In the genomic region with DNA sequence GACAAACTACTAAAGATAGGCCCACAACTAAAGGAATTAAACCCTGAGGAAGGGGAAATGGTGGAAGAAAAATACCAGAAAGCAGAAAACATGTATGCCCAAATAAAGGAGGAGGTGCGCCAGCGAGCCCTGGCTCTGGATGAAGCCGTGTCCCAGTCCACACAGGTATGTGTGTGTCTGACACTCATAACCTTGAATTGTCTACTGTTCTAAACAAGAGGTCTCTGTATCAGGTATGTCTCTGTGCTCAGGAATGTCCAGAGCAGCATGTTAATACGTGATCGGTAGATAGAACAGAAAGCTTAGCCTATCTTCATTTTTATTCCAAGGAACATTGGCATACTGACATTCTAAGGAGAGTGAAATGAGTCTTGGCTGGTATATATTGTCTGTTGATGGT, we compare ENCODE assay signal across 1 cellular context.
TF ChIP-seq lines count a peak whose summit lies in the region.

No MANE protein-coding gene starts in this region.

TF ChIP-seq in GM23338, 12 proteins besides CTCF, POLR2A, EP300 and RAD21 (continued from another document):
- TF ChIP-seq, protein P1, sequence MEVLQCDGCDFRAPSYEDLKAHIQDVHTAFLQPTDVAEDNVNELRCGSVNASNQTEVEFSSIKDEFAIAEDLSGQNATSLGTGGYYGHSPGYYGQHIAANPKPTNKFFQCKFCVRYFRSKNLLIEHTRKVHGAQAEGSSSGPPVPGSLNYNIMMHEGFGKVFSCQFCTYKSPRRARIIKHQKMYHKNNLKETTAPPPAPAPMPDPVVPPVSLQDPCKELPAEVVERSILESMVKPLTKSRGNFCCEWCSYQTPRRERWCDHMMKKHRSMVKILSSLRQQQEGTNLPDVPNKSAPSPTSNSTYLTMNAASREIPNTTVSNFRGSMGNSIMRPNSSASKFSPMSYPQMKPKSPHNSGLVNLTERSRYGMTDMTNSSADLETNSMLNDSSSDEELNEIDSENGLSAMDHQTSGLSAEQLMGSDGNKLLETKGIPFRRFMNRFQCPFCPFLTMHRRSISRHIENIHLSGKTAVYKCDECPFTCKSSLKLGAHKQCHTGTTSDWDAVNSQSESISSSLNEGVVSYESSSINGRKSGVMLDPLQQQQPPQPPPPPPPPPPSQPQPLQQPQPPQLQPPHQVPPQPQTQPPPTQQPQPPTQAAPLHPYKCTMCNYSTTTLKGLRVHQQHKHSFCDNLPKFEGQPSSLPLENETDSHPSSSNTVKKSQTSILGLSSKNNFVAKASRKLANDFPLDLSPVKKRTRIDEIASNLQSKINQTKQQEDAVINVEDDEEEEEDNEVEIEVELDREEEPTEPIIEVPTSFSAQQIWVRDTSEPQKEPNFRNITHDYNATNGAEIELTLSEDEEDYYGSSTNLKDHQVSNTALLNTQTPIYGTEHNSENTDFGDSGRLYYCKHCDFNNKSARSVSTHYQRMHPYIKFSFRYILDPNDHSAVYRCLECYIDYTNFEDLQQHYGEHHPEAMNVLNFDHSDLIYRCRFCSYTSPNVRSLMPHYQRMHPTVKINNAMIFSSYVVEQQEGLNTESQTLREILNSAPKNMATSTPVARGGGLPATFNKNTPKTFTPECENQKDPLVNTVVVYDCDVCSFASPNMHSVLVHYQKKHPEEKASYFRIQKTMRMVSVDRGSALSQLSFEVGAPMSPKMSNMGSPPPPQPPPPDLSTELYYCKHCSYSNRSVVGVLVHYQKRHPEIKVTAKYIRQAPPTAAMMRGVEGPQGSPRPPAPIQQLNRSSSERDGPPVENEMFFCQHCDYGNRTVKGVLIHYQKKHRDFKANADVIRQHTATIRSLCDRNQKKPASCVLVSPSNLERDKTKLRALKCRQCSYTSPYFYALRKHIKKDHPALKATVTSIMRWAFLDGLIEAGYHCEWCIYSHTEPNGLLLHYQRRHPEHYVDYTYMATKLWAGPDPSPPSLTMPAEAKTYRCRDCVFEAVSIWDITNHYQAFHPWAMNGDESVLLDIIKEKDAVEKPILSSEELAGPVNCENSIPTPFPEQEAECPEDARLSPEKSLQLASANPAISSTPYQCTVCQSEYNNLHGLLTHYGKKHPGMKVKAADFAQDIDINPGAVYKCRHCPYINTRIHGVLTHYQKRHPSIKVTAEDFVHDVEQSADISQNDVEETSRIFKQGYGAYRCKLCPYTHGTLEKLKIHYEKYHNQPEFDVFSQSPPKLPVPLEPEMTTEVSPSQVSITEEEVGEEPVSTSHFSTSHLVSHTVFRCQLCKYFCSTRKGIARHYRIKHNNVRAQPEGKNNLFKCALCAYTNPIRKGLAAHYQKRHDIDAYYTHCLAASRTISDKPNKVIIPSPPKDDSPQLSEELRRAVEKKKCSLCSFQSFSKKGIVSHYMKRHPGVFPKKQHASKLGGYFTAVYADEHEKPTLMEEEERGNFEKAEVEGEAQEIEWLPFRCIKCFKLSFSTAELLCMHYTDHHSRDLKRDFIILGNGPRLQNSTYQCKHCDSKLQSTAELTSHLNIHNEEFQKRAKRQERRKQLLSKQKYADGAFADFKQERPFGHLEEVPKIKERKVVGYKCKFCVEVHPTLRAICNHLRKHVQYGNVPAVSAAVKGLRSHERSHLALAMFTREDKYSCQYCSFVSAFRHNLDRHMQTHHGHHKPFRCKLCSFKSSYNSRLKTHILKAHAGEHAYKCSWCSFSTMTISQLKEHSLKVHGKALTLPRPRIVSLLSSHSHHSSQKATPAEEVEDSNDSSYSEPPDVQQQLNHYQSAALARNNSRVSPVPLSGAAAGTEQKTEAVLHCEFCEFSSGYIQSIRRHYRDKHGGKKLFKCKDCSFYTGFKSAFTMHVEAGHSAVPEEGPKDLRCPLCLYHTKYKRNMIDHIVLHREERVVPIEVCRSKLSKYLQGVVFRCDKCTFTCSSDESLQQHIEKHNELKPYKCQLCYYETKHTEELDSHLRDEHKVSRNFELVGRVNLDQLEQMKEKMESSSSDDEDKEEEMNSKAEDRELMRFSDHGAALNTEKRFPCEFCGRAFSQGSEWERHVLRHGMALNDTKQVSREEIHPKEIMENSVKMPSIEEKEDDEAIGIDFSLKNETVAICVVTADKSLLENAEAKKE (CRISPR knock-in tag; IDR thresholded peaks at IDR 0.05): no peak
- TF ChIP-seq ZNF114 (CRISPR knock-in tag; IDR thresholded peaks at IDR 0.05) (no peak), CREB1 (CRISPR knock-in tag; IDR thresholded peaks at IDR 0.05; ENCODE audit: low read depth) (no peak), NANOG (IDR thresholded peaks at IDR 0.05; ENCODE audit: borderline replicate concordance) (no peak), JUNB (IDR thresholded peaks at IDR 0.05; ENCODE audit: unreplicated experiment) (no peak), POLR2AphosphoS5 (IDR thresholded peaks at IDR 0.05; ENCODE audit: low read depth) (no peak), EZH2phosphoT487 (IDR thresholded peaks at IDR 0.05; ENCODE audit: unreplicated experiment) (no peak), ZNF331 (CRISPR knock-in tag; IDR thresholded peaks at IDR 0.05; ENCODE audit: low read depth) (no peak)
- TF ChIP-seq, protein P2, sequence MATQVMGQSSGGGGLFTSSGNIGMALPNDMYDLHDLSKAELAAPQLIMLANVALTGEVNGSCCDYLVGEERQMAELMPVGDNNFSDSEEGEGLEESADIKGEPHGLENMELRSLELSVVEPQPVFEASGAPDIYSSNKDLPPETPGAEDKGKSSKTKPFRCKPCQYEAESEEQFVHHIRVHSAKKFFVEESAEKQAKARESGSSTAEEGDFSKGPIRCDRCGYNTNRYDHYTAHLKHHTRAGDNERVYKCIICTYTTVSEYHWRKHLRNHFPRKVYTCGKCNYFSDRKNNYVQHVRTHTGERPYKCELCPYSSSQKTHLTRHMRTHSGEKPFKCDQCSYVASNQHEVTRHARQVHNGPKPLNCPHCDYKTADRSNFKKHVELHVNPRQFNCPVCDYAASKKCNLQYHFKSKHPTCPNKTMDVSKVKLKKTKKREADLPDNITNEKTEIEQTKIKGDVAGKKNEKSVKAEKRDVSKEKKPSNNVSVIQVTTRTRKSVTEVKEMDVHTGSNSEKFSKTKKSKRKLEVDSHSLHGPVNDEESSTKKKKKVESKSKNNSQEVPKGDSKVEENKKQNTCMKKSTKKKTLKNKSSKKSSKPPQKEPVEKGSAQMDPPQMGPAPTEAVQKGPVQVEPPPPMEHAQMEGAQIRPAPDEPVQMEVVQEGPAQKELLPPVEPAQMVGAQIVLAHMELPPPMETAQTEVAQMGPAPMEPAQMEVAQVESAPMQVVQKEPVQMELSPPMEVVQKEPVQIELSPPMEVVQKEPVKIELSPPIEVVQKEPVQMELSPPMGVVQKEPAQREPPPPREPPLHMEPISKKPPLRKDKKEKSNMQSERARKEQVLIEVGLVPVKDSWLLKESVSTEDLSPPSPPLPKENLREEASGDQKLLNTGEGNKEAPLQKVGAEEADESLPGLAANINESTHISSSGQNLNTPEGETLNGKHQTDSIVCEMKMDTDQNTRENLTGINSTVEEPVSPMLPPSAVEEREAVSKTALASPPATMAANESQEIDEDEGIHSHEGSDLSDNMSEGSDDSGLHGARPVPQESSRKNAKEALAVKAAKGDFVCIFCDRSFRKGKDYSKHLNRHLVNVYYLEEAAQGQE (IDR thresholded peaks at IDR 0.05; ENCODE audit: unreplicated experiment): no peak
- TF ChIP-seq, protein P3, sequence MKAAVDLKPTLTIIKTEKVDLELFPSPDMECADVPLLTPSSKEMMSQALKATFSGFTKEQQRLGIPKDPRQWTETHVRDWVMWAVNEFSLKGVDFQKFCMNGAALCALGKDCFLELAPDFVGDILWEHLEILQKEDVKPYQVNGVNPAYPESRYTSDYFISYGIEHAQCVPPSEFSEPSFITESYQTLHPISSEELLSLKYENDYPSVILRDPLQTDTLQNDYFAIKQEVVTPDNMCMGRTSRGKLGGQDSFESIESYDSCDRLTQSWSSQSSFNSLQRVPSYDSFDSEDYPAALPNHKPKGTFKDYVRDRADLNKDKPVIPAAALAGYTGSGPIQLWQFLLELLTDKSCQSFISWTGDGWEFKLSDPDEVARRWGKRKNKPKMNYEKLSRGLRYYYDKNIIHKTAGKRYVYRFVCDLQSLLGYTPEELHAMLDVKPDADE (IDR thresholded peaks at IDR 0.05): no peak
